22 cellular contexts compared by ENCODE assay signal in genomic region chr3:72116226-72116625, GRCh38.
"Had no signal": no experiment of that assay in that cellular context is flagged by ENCODE, and none has a peak within 500 bp of the region (broad histone marks: within the 10 kb centered on the region; RNA-seq: fewer than 3 reads in every experiment).

No MANE protein-coding gene starts in this region.

- DNase-seq: IMR-90, Karpas-422, KG1, MG63, NCI-H1092, NCI-H1105 treated with DMSO at 0.1 percent for 48 hours, NCI-H1417 treated with DMSO at 0.1 percent for 48 hours, NCI-H146, NCI-H1694 treated with DMSO at 0.1 percent for 48 hours, NCI-H2029, NCI-H2081 treated with DMSO at 0.1 percent for 48 hours, NCI-H2171, NCI-H226, NCI-H446, NCI-H510A, NCI-H524 treated with DMSO at 0.1 percent for 48 hours, NCI-H69, NCI-H774, Right ventricle myocardium superior, RPMI8226, SIG-M5 had no signal

- ATAC-seq: HepG2 had no signal
